ENCODE assay signal across 26 cellular contexts in the genomic region with DNA sequence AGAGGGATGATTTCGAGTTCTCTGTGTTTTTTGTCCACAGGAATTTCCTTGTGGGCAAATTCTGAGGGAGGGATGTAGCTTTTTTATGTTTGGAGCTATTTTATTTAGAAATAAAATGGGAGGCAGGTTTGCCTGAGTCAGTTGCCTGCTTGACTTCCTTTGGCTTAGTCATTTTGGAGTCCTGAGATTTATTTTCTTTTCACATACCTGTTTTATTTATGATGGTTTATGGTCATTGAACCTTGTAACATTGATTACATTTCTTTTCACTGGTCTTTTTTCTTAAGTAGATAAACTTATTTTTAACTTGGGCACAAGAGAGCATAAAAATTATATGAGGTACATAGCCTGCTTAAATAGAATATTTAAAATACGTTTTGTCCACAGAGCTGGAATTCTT. TPM values are rescaled to one million over a fixed set of nuclear protein-coding genes. Genes with fewer than 3 reads are reported as not detected.
DNase-seq lines count a peak whose midpoint lies in the region; ATAC-seq and TF ChIP-seq lines count a peak whose summit lies in the region.
"Had no signal": no experiment of that assay in that cellular context is flagged by ENCODE, and none has a peak within 500 bp of the region (broad histone marks: within the 10 kb centered on the region; RNA-seq: fewer than 3 reads in every experiment).

No MANE protein-coding gene starts in this region.

- peaks cover 53% of the 10 kb centered on the region for H3K36me3 Mint-ChIP-seq in WTC11

- H3K4me2 ChIP-seq in mesenchymal stem cell (ENCODE audit: low read length, poor library complexity, severe bottlenecking) = no peak overlapping the region
- H3K4me2 ChIP-seq: BLaER1 treated with 17β-estradiol and CSF1 and Interleukin-3, amounts not matched to agents 10 nM and 100 nM had no signal

- H2BK12ac ChIP-seq in mesenchymal stem cell (ENCODE audit: low read length in 2 of 2) = no peak overlapping the region

- no peak overlapping the region for H3K9ac ChIP-seq in mesenchymal stem cell (ENCODE audit: low read length)
- H3K9ac ChIP-seq: BLaER1 treated with 17β-estradiol and CSF1 and Interleukin-3, amounts not matched to agents 10 nM and 100 nM had no signal

- 83% methylated on average over 1 of the region's 2 CpGs for WGBS in mesenchymal stem cell

- no peak for ATAC-seq in WTC11
- ATAC-seq: Panc1 had no signal

- H2BK120ac ChIP-seq in mesenchymal stem cell (ENCODE audit: low read depth, low read length) = no peak overlapping the region

- H3K27me3 ChIP-seq in mesenchymal stem cell (ENCODE audit: control insufficient read depth in 1 of 2, insufficient read depth in 1 of 2, low read length in 2 of 2) (no peaks in the 10 kb centered on the region), right atrium auricular region (no peaks in the 10 kb centered on the region)
- H3K27me3 ChIP-seq: BLaER1 treated with 17β-estradiol and CSF1 and Interleukin-3, amounts not matched to agents 10 nM and 100 nM had no signal

- peaks cover 3% of the 10 kb centered on the region for H3K79me1 ChIP-seq in mesenchymal stem cell (replicated peaks; ENCODE audit: low read length, poor library complexity, severe bottlenecking)

- H3K27ac Mint-ChIP-seq in WTC11 = peak overlapping the region; percentile 54; the same call in 1 of the 2 replicates
- H3K27ac Mint-ChIP-seq: CD4-positive, alpha-beta T cell had no signal

- CTCF ChIA-PET in WTC11 (lab: Charles Lee) = no interaction called here

- peaks cover 35% of the 10 kb centered on the region for H3K4me1 Mint-ChIP-seq in WTC11

- H3K9me3 ChIP-seq in mesenchymal stem cell (ENCODE audit: control insufficient read depth, low read length) (no peaks in the 10 kb centered on the region), right atrium auricular region (no peaks in the 10 kb centered on the region)
- H3K9me3 ChIP-seq: BLaER1 treated with 17β-estradiol and CSF1 and Interleukin-3, amounts not matched to agents 10 nM and 100 nM had no signal

- no peak overlapping the region for H2BK15ac ChIP-seq in mesenchymal stem cell (ENCODE audit: low read depth, poor library complexity, severe bottlenecking)

- no peak overlapping the region for H3K4ac ChIP-seq in mesenchymal stem cell (ENCODE audit: low read depth in 1 of 2, low read length in 2 of 2)

- H3K4me1 ChIP-seq in mesenchymal stem cell (ENCODE audit: control insufficient read depth, insufficient read depth, low read depth, low read length) = peaks cover 5% of the 10 kb centered on the region
- H3K4me1 ChIP-seq in right atrium auricular region = no peaks in the 10 kb centered on the region
- H3K4me1 ChIP-seq: BLaER1 treated with 17β-estradiol and CSF1 and Interleukin-3, amounts not matched to agents 10 nM and 100 nM had no signal

- peak overlapping the region; percentile 90 for H3K27ac ChIP-seq in mesenchymal stem cell (ENCODE audit: low read length, poor library complexity, severe bottlenecking)
- H3K27ac ChIP-seq in substantia nigra (ENCODE audit: low read depth, low read length, poor library complexity, severe bottlenecking) = no peak overlapping the region
- no peak overlapping the region for H3K27ac ChIP-seq in right atrium auricular region
- H3K27ac ChIP-seq: BLaER1 treated with 17β-estradiol and CSF1 and Interleukin-3, amounts not matched to agents 10 nM and 100 nM; SK-N-MC had no signal

- H2AFZ ChIP-seq in mesenchymal stem cell (ENCODE audit: low read depth, low read length) = no peak overlapping the region

- no peak overlapping the region for H3K14ac ChIP-seq in mesenchymal stem cell (ENCODE audit: low read length in 2 of 2)

- no peak overlapping the region for H2BK5ac ChIP-seq in mesenchymal stem cell (ENCODE audit: low read depth, low read length, poor library complexity, severe bottlenecking)

- DNase-seq in EH (ENCODE audit: low read depth) (peak; percentile 40), HT1080 (ENCODE audit: low read depth) (peak; percentile 23), WTC11 (ENCODE audit: low spot score) (no peak), mesenchymal stem cell (no peak), substantia nigra (lab: John Stamatoyannopoulos, UW) (no peak), HPDE6-E6E7 (ENCODE audit: extremely low spot score) (no peak), NCI-H1105 (lab: John Stamatoyannopoulos, UW) (no peak), right atrium auricular region (ENCODE audit: low spot score) (no peak)
- DNase-seq: AML-193; CD4-positive, alpha-beta T cell; COR-L47; IMR-90; KG1; NCI-H1092; NCI-H1436; NCI-H187; NCI-H2081 treated with DMSO at 0.1 percent for 48 hours; NCI-H2171; NCI-H226; NCI-H510A; NCI-H69; SIG-M5; SW 1271 had no signal

- no peak overlapping the region for H3K18ac ChIP-seq in mesenchymal stem cell (ENCODE audit: low read depth in 1 of 2, low read length in 2 of 2)

- H2AK5ac ChIP-seq in mesenchymal stem cell (ENCODE audit: low read length, severe bottlenecking) = no peak overlapping the region

- H3K4me3 Mint-ChIP-seq in WTC11 = no peak overlapping the region
- H3K4me3 Mint-ChIP-seq: CD4-positive, alpha-beta T cell had no signal

- no peaks in the 10 kb centered on the region for H3K27me3 Mint-ChIP-seq in WTC11 (ENCODE audit: low read depth)
- H3K27me3 Mint-ChIP-seq: CD4-positive, alpha-beta T cell had no signal

- TF ChIP-seq CTCF in WTC11 (IDR thresholded peaks at IDR 0.05) = no peak
- TF ChIP-seq CTCF in right atrium auricular region (IDR thresholded peaks at IDR 0.05) = no peak

- no peak overlapping the region for H4K8ac ChIP-seq in mesenchymal stem cell (ENCODE audit: low read length)

- H3K23ac ChIP-seq in mesenchymal stem cell (ENCODE audit: low read length in 2 of 2) = no peak overlapping the region

- H3K4me3 ChIP-seq in mesenchymal stem cell (ENCODE audit: insufficient read depth in 1 of 2, low read depth in 1 of 2, low read length in 2 of 2) (no peak overlapping the region), right atrium auricular region (no peak overlapping the region)
- H3K4me3 ChIP-seq: BLaER1 treated with 17β-estradiol and CSF1 and Interleukin-3, amounts not matched to agents 10 nM and 100 nM; SK-N-MC had no signal

- H3K9me3 Mint-ChIP-seq in WTC11 = peaks cover 16% of the 10 kb centered on the region
- H3K9me3 Mint-ChIP-seq: CD4-positive, alpha-beta T cell had no signal

- POLR2A ChIA-PET in WTC11 (lab: Charles Lee) = no interaction called here

- H3K36me3 ChIP-seq in mesenchymal stem cell (ENCODE audit: control insufficient read depth in 1 of 2, insufficient read depth in 2 of 2, low read depth in 1 of 2, low read length in 2 of 2) = peaks cover 0 to 5% of the 10 kb centered on the region in 2 experiments
- no peaks in the 10 kb centered on the region for H3K36me3 ChIP-seq in right atrium auricular region
- H3K36me3 ChIP-seq: BLaER1 treated with 17β-estradiol and CSF1 and Interleukin-3, amounts not matched to agents 10 nM and 100 nM had no signal

- H4K91ac ChIP-seq in mesenchymal stem cell (ENCODE audit: low read length) = no peak overlapping the region

TF ChIP-seq in WTC11, 78 proteins besides CTCF, POLR2A, EP300 and RAD21 (continues in another document):
- TF ChIP-seq FOXK1 (CRISPR knock-in tag; IDR thresholded peaks at IDR 0.05) (no peak), ZNF232 (CRISPR knock-in tag; IDR thresholded peaks at IDR 0.05) (no peak), ZNF219 (CRISPR knock-in tag; IDR thresholded peaks at IDR 0.05; ENCODE audit: borderline replicate concordance) (no peak), KAT7 (CRISPR knock-in tag; IDR thresholded peaks at IDR 0.05; ENCODE audit: borderline replicate concordance) (no peak), ZNF512 (CRISPR knock-in tag; IDR thresholded peaks at IDR 0.05; ENCODE audit: borderline replicate concordance) (no peak), NR2C2 (CRISPR knock-in tag; IDR thresholded peaks at IDR 0.05) (no peak), PRRX2 (CRISPR knock-in tag; IDR thresholded peaks at IDR 0.05) (no peak)
- TF ChIP-seq, protein P1, sequence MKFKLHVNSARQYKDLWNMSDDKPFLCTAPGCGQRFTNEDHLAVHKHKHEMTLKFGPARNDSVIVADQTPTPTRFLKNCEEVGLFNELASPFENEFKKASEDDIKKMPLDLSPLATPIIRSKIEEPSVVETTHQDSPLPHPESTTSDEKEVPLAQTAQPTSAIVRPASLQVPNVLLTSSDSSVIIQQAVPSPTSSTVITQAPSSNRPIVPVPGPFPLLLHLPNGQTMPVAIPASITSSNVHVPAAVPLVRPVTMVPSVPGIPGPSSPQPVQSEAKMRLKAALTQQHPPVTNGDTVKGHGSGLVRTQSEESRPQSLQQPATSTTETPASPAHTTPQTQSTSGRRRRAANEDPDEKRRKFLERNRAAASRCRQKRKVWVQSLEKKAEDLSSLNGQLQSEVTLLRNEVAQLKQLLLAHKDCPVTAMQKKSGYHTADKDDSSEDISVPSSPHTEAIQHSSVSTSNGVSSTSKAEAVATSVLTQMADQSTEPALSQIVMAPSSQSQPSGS (CRISPR knock-in tag; IDR thresholded peaks at IDR 0.05; ENCODE audit: borderline replicate concordance, low read depth) = no peak
- TF ChIP-seq, protein P2, sequence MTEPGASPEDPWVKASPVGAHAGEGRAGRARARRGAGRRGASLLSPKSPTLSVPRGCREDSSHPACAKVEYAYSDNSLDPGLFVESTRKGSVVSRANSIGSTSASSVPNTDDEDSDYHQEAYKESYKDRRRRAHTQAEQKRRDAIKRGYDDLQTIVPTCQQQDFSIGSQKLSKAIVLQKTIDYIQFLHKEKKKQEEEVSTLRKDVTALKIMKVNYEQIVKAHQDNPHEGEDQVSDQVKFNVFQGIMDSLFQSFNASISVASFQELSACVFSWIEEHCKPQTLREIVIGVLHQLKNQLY (CRISPR knock-in tag; IDR thresholded peaks at IDR 0.05) = no peak

RNA-seq across cellular contexts. Expression of gene USP9Y, which starts 12.7 kb away (rescaled TPM):
- total RNA-seq in HT1080 (2014; rRNA removed; shearing (Covaris generic)) = 3.6 and 5.4 TPM in 2 replicates
- polyA plus RNA-seq in HT1080 (2015; cell fraction: cytosol; rRNA removed) = 5.1 and 6.3 TPM in 2 replicates
- polyA plus RNA-seq in HT1080 (2015; cell fraction: nucleus; rRNA removed) = 32.8 and 35.8 TPM in 2 replicates
- total RNA-seq in WTC11 (2021) = 28.5 to 29.1 TPM (median 29.0 TPM) in 3 replicates
- 13.5 TPM for polyA plus RNA-seq in mesenchymal stem cell (2013, experiment 1 of 2)
- polyA plus RNA-seq in mesenchymal stem cell (2013, experiment 2 of 2) = 13.4 TPM
- not detected for total RNA-seq in right atrium auricular region
- total RNA-seq: IMR-90 had no signal
- polyA plus RNA-seq: IMR-90 had no signal

Comparison
In these comparisons a context has a peak if more than half of its experiments do, and no peak if none do; other contexts are left out.
1. DNase-seq: peak in EH (single experiment) and HT1080 (single experiment); none in WTC11 (single experiment), mesenchymal stem cell (single experiment), substantia nigra (0 of 49), HPDE6-E6E7 (single experiment), NCI-H1105 (single experiment) and right atrium auricular region (single experiment).